17 cellular contexts compared by ENCODE assay signal in genomic region chr1:8293641-8294169, GRCh38.
"Had no signal": no experiment of that assay in that cellular context is flagged by ENCODE, and none has a peak within 500 bp of the region (broad histone marks: within the 10 kb centered on the region; RNA-seq: fewer than 3 reads in every experiment).

No MANE protein-coding gene starts in this region.

- H3K9me3 Mint-ChIP-seq: T-helper 2 cell treated with Interferon-gamma antibody and Interleukin-4, amounts not matched to agents 5 μg/mL and 100 μg/mL, for 36 hours had no signal

- H3K9me3 ChIP-seq: esophagus squamous epithelium, SK-N-SH, tibial nerve had no signal

- H3K27ac ChIP-seq: cardiac muscle cell had no signal

- H3K4me1 Mint-ChIP-seq: activated CD4-positive, alpha-beta T cell treated with anti-CD3 and anti-CD28 coated beads for 36 hours; WTC11 had no signal

- H3K27me3 Mint-ChIP-seq: activated CD4-positive, alpha-beta T cell treated with anti-CD3 and anti-CD28 coated beads for 36 hours; activated naive CD8-positive, alpha-beta T cell had no signal

- H3K4me3 ChIP-seq: cardiac muscle cell, esophagus squamous epithelium, tibial nerve had no signal

- FAIRE-seq: TTC549 had no signal

- ATAC-seq: activated CD4-positive, alpha-beta T cell treated with anti-CD3 and anti-CD28 coated beads for 36 hours; WTC11 had no signal

- H3K27ac Mint-ChIP-seq: activated CD4-positive, alpha-beta T cell treated with anti-CD3 and anti-CD28 coated beads for 36 hours; activated naive CD8-positive, alpha-beta T cell; T-helper 2 cell treated with Interferon-gamma antibody and Interleukin-4, amounts not matched to agents 5 μg/mL and 100 μg/mL, for 36 hours; WTC11 had no signal

- H3K36me3 ChIP-seq: cardiac muscle cell, esophagus squamous epithelium, tibial nerve had no signal

- H3K36me3 Mint-ChIP-seq: activated naive CD8-positive, alpha-beta T cell; WTC11 had no signal

- H3K4me1 ChIP-seq: esophagus squamous epithelium had no signal

- DNase-seq: activated CD4-positive, alpha-beta T cell treated with anti-CD3 and anti-CD28 coated beads for 36 hours; activated CD4-positive, alpha-beta T cell treated with anti-CD3 and anti-CD28 coated beads, Interleukin-2, amount 50 U/mL, for 48 hours; activated T-cell treated with anti-CD3 and anti-CD28 coated beads for 4 hours; dermis blood vessel endothelial cell; effector memory CD4-positive, alpha-beta T cell; esophagus squamous epithelium; hypothalamus; islet precursor cell; mammary epithelial cell; SK-N-SH; stimulated activated naive CD4-positive, alpha-beta T cell had no signal

- H3K27me3 ChIP-seq: cardiac muscle cell, esophagus squamous epithelium, tibial nerve had no signal

- H3K4me3 Mint-ChIP-seq: activated CD4-positive, alpha-beta T cell treated with anti-CD3 and anti-CD28 coated beads for 36 hours; activated naive CD8-positive, alpha-beta T cell; T-helper 2 cell treated with Interferon-gamma antibody and Interleukin-4, amounts not matched to agents 5 μg/mL and 100 μg/mL, for 36 hours; WTC11 had no signal
